ENCODE assay signal across 11 cellular contexts in genomic region chr18:48563027-48563426, GRCh38. TPM values are rescaled to one million over a fixed set of nuclear protein-coding genes. Genes with fewer than 3 reads are reported as not detected.
DNase-seq lines count a peak whose midpoint lies in the region; ATAC-seq and TF ChIP-seq lines count a peak whose summit lies in the region.
"Had no signal": no experiment of that assay in that cellular context is flagged by ENCODE, and none has a peak within 500 bp of the region (broad histone marks: within the 10 kb centered on the region; RNA-seq: fewer than 3 reads in every experiment).

No MANE protein-coding gene starts in this region.

- no peaks in the 10 kb centered on the region for H3K27me3 Mint-ChIP-seq in glutamatergic neuron (ENCODE audit: unreplicated experiment)

- no peak overlapping the region for H3K27ac Mint-ChIP-seq in glutamatergic neuron (ENCODE audit: unreplicated experiment)

- H3K36me3 Mint-ChIP-seq in glutamatergic neuron (ENCODE audit: unreplicated experiment): peaks cover 8% of the 10 kb centered on the region

- H3K4me3 ChIP-seq in brain microvascular endothelial cell (ENCODE audit: low read depth, low read length): no peak overlapping the region

- H3K36me3 ChIP-seq in brain microvascular endothelial cell (replicated peaks): no peaks in the 10 kb centered on the region

- no peak overlapping the region for H3K4me3 Mint-ChIP-seq in glutamatergic neuron (ENCODE audit: unreplicated experiment)

- peaks cover 3% of the 10 kb centered on the region for H3K9me3 Mint-ChIP-seq in glutamatergic neuron (ENCODE audit: unreplicated experiment)

- no peaks in the 10 kb centered on the region for H3K27me3 ChIP-seq in brain microvascular endothelial cell (replicated peaks)

- no peak for TF ChIP-seq CTCF in brain microvascular endothelial cell (IDR thresholded peaks at IDR 0.05; ENCODE audit: low read depth, low read length, missing control alignments)
- TF ChIP-seq CTCF in glutamatergic neuron (IDR thresholded peaks at IDR 0.05; ENCODE audit: partially characterized antibody, unreplicated experiment): no peak

- in situ Hi-C loops in KBM-7 (cut with MboI; ENCODE audit: low pct_unique_long_range_greater_than_20kb, low sequenced_read_pairs) (no loop called here), brain microvascular endothelial cell (cut with HindIII; ENCODE audit: low pct_ligation_motif_present, low sequenced_read_pairs) (no loop called here)

- peak; percentile 73 for DNase-seq in AG08396 (ENCODE audit: low spot score)
- DNase-seq in KBM-7: peak; percentile 23
- peak; percentile 77 for DNase-seq in brain microvascular endothelial cell
- DNase-seq in kidney glomerular epithelial cell (lab: John Stamatoyannopoulos, UW): peak; percentile 33
- no peak for DNase-seq in SIG-M5 (lab: John Stamatoyannopoulos, UW)
- no peak for DNase-seq in glutamatergic neuron
- DNase-seq in NCI-H1417 treated with DMSO at 0.1 percent for 48 hours (lab: John Stamatoyannopoulos, UW): no peak
- DNase-seq: activated effector memory CD4-positive, alpha-beta T cell treated with anti-CD3 and anti-CD28 coated beads, Interleukin-2, amount 50 U/mL, for 16 hours; Caco-2; kidney had no signal

- peak overlapping the region; percentile 43 for H3K27ac ChIP-seq in brain microvascular endothelial cell

- no peak for ATAC-seq in HG03565 (IDR thresholded peaks at IDR 0.05; ENCODE audit: unreplicated experiment)

- peaks cover 18% of the 10 kb centered on the region for H3K4me1 Mint-ChIP-seq in glutamatergic neuron (ENCODE audit: low read depth, unreplicated experiment)

RNA-seq across cellular contexts. Expression of gene CTIF, which starts 24.2 kb away (rescaled TPM):
- 137 TPM for total RNA-seq in glutamatergic neuron (ENCODE audit: unreplicated experiment)

Comparison
In these comparisons a context has a peak if more than half of its experiments do, and no peak if none do; other contexts are left out.
1. DNase-seq: peak in AG08396 (single experiment), KBM-7 (single experiment), brain microvascular endothelial cell (single experiment) and kidney glomerular epithelial cell (single experiment); none in SIG-M5 (single experiment), glutamatergic neuron (single experiment) and NCI-H1417 treated with DMSO at 0.1 percent for 48 hours (single experiment).